Comparison of ENCODE assay signal across 8 cellular contexts in genomic region chr7:134514663-134515062, GRCh38. TPM values are rescaled to one million over a fixed set of nuclear protein-coding genes. Genes with fewer than 3 reads are reported as not detected.
A peak's percentile ranks its signal among the peaks of the same experiment; 100 is the strongest.
DNase-seq lines count a peak whose midpoint lies in the region; ATAC-seq, FAIRE-seq and TF ChIP-seq lines count a peak whose summit lies in the region.

No MANE protein-coding gene starts in this region.

- H4K5ac ChIP-seq in H1 (ENCODE audit: insufficient read length, low read depth, low read length): no peak overlapping the region

- H3K4me1 ChIP-seq in H1 (replicated peaks in 1 of 4; ENCODE audit: control insufficient read depth in 3 of 4, insufficient read depth in 4 of 4, low read length in 3 of 4) (no peaks in the 10 kb centered on the region), mesenchymal stem cell (ENCODE audit: control insufficient read depth, insufficient read depth, low read depth, low read length) (peaks cover 2% of the 10 kb centered on the region)

- H2AFZ ChIP-seq in H1 (ENCODE audit: low read length): no peak overlapping the region
- no peak overlapping the region for H2AFZ ChIP-seq in mesenchymal stem cell (ENCODE audit: low read depth, low read length)

- CTCF ChIA-PET in H1 (lab: Charles Lee; ENCODE audit: partially characterized antibody): interaction anchor here (0.6 to 6.4 kb wide), 51 partner anchors 8 to 635 kb away, joined by 3 to 108 read pairs (median 5); partner anchors contain the start of genes AKR1B1, AKR1B10, AKR1B15 and SLC35B4

- no peaks in the 10 kb centered on the region for H4K20me1 ChIP-seq in H1 (replicated peaks in 1 of 2; ENCODE audit: control insufficient read depth in 1 of 2, insufficient read depth in 2 of 2, low read length in 2 of 2)

- no peak overlapping the region for H3K9ac ChIP-seq in H1 (replicated peaks in 1 of 4; ENCODE audit: extremely low read depth in 1 of 4, low read depth in 3 of 4, low read length in 3 of 4)
- H3K9ac ChIP-seq in mesenchymal stem cell (ENCODE audit: low read length): peak overlapping the region; percentile 51

- no peak overlapping the region for H3K14ac ChIP-seq in H1 (ENCODE audit: insufficient read length)
- H3K14ac ChIP-seq in mesenchymal stem cell (ENCODE audit: low read length in 2 of 2): no peak overlapping the region

- peak; percentile 70 for ATAC-seq in GM21576 (IDR thresholded peaks at IDR 0.05; ENCODE audit: unreplicated experiment)
- ATAC-seq in GM19324 (IDR thresholded peaks at IDR 0.05; ENCODE audit: low FRiP score, unreplicated experiment): no peak
- ATAC-seq in HG02884 (IDR thresholded peaks at IDR 0.05; ENCODE audit: unreplicated experiment): no peak

- H3K27me3 ChIP-seq in H1 (replicated peaks in 1 of 4; ENCODE audit: control insufficient read depth in 3 of 4, extremely low read depth in 1 of 4, insufficient read depth in 3 of 4, low read length in 3 of 4) (peaks cover 0 to 3% (median 0%) of the 10 kb centered on the region in 4 experiments; a peak in 2 of 7 replicates), mesenchymal stem cell (ENCODE audit: control insufficient read depth in 1 of 2, insufficient read depth in 1 of 2, low read length in 2 of 2) (no peaks in the 10 kb centered on the region)

- H3K4me2 ChIP-seq in H1 (ENCODE audit: insufficient read depth in 1 of 2, low read depth in 2 of 2, low read length in 2 of 2) (no peak overlapping the region), mesenchymal stem cell (ENCODE audit: low read length, poor library complexity, severe bottlenecking) (no peak overlapping the region)

- H4K91ac ChIP-seq in H1 (replicated peaks; ENCODE audit: insufficient read length, low read length) (no peak overlapping the region), mesenchymal stem cell (ENCODE audit: low read length) (no peak overlapping the region)

- H3K23me2 ChIP-seq in H1 (ENCODE audit: low read depth, low read length): no peaks in the 10 kb centered on the region

- H3K27ac ChIP-seq in H1 (ENCODE audit: low read depth, low read length) (no peak overlapping the region), mesenchymal stem cell (ENCODE audit: low read length, poor library complexity, severe bottlenecking) (no peak overlapping the region)

- 4% methylated on average over 4 of the region's 4 CpGs; no CpG with 5 or more reads in 1 of the 2 experiments for WGBS in H1 (ENCODE audit: extremely low coverage in 1 of 2, insufficient coverage in 1 of 2, insufficient read length in 1 of 2, insufficient replicate concordance in 2 of 2, low coverage in 1 of 2, low lambda C conversion rate in 2 of 2, missing lambda C conversion rate in 1 of 2), 2 experiments
- WGBS in mesenchymal stem cell: 5% methylated on average over 3 of the region's 4 CpGs

- no peak for TF ChIP-seq EP300 in H1 (IDR thresholded peaks at IDR 0.05; ENCODE audit: borderline replicate concordance in 1 of 2, low read depth in 2 of 2, low read length in 2 of 2)

- H2BK15ac ChIP-seq in H1 (ENCODE audit: low read length): no peak overlapping the region
- no peak overlapping the region for H2BK15ac ChIP-seq in mesenchymal stem cell (ENCODE audit: low read depth, poor library complexity, severe bottlenecking)

- no peaks in the 10 kb centered on the region for H3K79me1 ChIP-seq in H1 (ENCODE audit: low read depth, low read length)
- no peaks in the 10 kb centered on the region for H3K79me1 ChIP-seq in mesenchymal stem cell (replicated peaks; ENCODE audit: low read length, poor library complexity, severe bottlenecking)

- H3K23ac ChIP-seq in H1 (ENCODE audit: insufficient read length): no peak overlapping the region
- H3K23ac ChIP-seq in mesenchymal stem cell (ENCODE audit: low read length in 2 of 2): no peak overlapping the region

- no peak overlapping the region for H3K56ac ChIP-seq in H1 (replicated peaks; ENCODE audit: insufficient read length, low read depth, low read length)

- no peak overlapping the region for H2BK120ac ChIP-seq in H1 (replicated peaks; ENCODE audit: low read depth, low read length)
- no peak overlapping the region for H2BK120ac ChIP-seq in mesenchymal stem cell (ENCODE audit: low read depth, low read length)

- H4K8ac ChIP-seq in H1 (ENCODE audit: extremely low read depth, insufficient read depth, low read length) (no peak overlapping the region), mesenchymal stem cell (ENCODE audit: low read length) (no peak overlapping the region)

- peak; percentile 71 for TF ChIP-seq CTCF in NB4 (IDR thresholded peaks at IDR 0.05; ENCODE audit: low read depth, low read length)
- TF ChIP-seq CTCF in H1 (IDR thresholded peaks at IDR 0.05; ENCODE audit: control extremely low read depth in 1 of 3, insufficient read depth in 1 of 3, low read depth in 1 of 3, low read length in 3 of 3): peak in 2 of 3 experiments; percentile 71 to 72; a peak in 3 of 4 replicates

- no peaks in the 10 kb centered on the region for H3K79me2 ChIP-seq in H1 (ENCODE audit: control insufficient read depth in 1 of 2, insufficient read depth in 2 of 2, low read length in 2 of 2)

- POLR2A ChIA-PET in H1 (lab: Charles Lee; ENCODE audit: partially characterized antibody): no interaction called here

- no peak overlapping the region for H2BK5ac ChIP-seq in H1 (ENCODE audit: low read depth, low read length)
- H2BK5ac ChIP-seq in mesenchymal stem cell (ENCODE audit: low read depth, low read length, poor library complexity, severe bottlenecking): no peak overlapping the region

- peak; percentile 95 for DNase-seq in DMS53 (lab: John Stamatoyannopoulos, UW)
- peak; percentile 83 for DNase-seq in NB4 (ENCODE audit: low read depth)
- DNase-seq in SIG-M5 treated with dmso at 0.1 percent for 504 hours (lab: John Stamatoyannopoulos, UW; ENCODE audit: unreplicated experiment): peak; percentile 49
- no peak for DNase-seq in H1 (ENCODE audit: low read depth in 1 of 2, low spot score in 2 of 2)
- DNase-seq in mesenchymal stem cell: peak; percentile 80

- H3K9me3 ChIP-seq in H1 (ENCODE audit: insufficient read depth in 2 of 2, low read depth in 1 of 2, low read length in 1 of 2) (no peaks in the 10 kb centered on the region), mesenchymal stem cell (ENCODE audit: control insufficient read depth, low read length) (no peaks in the 10 kb centered on the region)

- H2AK5ac ChIP-seq in H1 (ENCODE audit: low read depth, low read length) (no peak overlapping the region), mesenchymal stem cell (ENCODE audit: low read length, severe bottlenecking) (peak overlapping the region; percentile 53)

- H3K18ac ChIP-seq in H1 (ENCODE audit: extremely low read depth, low read length): no peak overlapping the region
- H3K18ac ChIP-seq in mesenchymal stem cell (ENCODE audit: low read depth in 1 of 2, low read length in 2 of 2): no peak overlapping the region

- peak; percentile 47 to 65 for TF ChIP-seq RAD21 in H1 (IDR thresholded peaks at IDR 0.05 in 1 of 2, conservative IDR thresholded peaks at IDR 0.05 in 1 of 2; ENCODE audit: low read depth in 2 of 2, low read length in 2 of 2)

- no peak for FAIRE-seq in H1 (lab: Jason Lieb, UNC)

- no peak overlapping the region for H2BK20ac ChIP-seq in H1 (ENCODE audit: low read length)

- no peak overlapping the region for H3K4ac ChIP-seq in H1 (replicated peaks; ENCODE audit: insufficient read length, low read depth, low read length)
- no peak overlapping the region for H3K4ac ChIP-seq in mesenchymal stem cell (ENCODE audit: low read depth in 1 of 2, low read length in 2 of 2)

- H2BK12ac ChIP-seq in H1 (ENCODE audit: low read depth, low read length): no peak overlapping the region
- H2BK12ac ChIP-seq in mesenchymal stem cell (ENCODE audit: low read length in 2 of 2): no peak overlapping the region

- TF ChIP-seq POLR2A in NB4 (IDR thresholded peaks at IDR 0.05; ENCODE audit: extremely low read depth, insufficient read length) (no peak), H1 (IDR thresholded peaks at IDR 0.05; ENCODE audit: control extremely low read depth in 1 of 2, low read depth in 2 of 2, low read length in 2 of 2) (no peak)

- H3K4me3 ChIP-seq in NB4 (ENCODE audit: low read depth, low read length) (no peak overlapping the region), H1 (ENCODE audit: extremely low read depth in 1 of 4, insufficient read depth in 2 of 4, low read depth in 3 of 4, low read length in 4 of 4) (no peak overlapping the region), mesenchymal stem cell (ENCODE audit: insufficient read depth in 1 of 2, low read depth in 1 of 2, low read length in 2 of 2) (no peak overlapping the region)

- H3K36me3 ChIP-seq in H1 (ENCODE audit: control insufficient read depth in 2 of 4, insufficient read depth in 4 of 4, low read length in 3 of 4): no peaks in the 10 kb centered on the region
- H3K36me3 ChIP-seq in mesenchymal stem cell (ENCODE audit: control insufficient read depth in 1 of 2, insufficient read depth in 2 of 2, low read depth in 1 of 2, low read length in 2 of 2): no peaks in the 10 kb centered on the region

RNA-seq across cellular contexts. Expression of gene AKR1B10, which starts 12.7 kb away (rescaled TPM):
- not detected in 2 replicates for total RNA-seq in H1 (2021; fragmentation: NEBNext Ultra II Directional; extraction: Animal tissue kit (Norgen Biotek cat#: 25700))
- 0.03 TPM in 1 of 2 replicates, not detected in the other for polyA plus RNA-seq in H1 (2011; rRNA removed)
- polyA plus RNA-seq in H1 (2011; cell fraction: cytosol; rRNA removed): 0.05 TPM
- not detected for polyA plus RNA-seq in H1 (2011; cell fraction: nucleus; rRNA removed)
- polyA plus RNA-seq in H1 (2012, experiment 1 of 2): not detected in 4 replicates
- not detected for polyA plus RNA-seq in H1 (2012, experiment 2 of 2)
- polyA plus RNA-seq in H1 (2013, experiment 1 of 2): not detected
- polyA plus RNA-seq in H1 (2013, experiment 2 of 2): not detected
- not detected in 2 replicates for polyA minus RNA-seq in H1 (2011; rRNA and poly(A)+ RNA removed)
- polyA minus RNA-seq in H1 (2011; cell fraction: cytosol; rRNA and poly(A)+ RNA removed): not detected
- 1.1 TPM for polyA minus RNA-seq in H1 (2011; cell fraction: nucleus; rRNA and poly(A)+ RNA removed)
- 0.19 TPM for polyA plus RNA-seq in mesenchymal stem cell (2013, experiment 1 of 2)
- 0.19 TPM for polyA plus RNA-seq in mesenchymal stem cell (2013, experiment 2 of 2)

RNA-seq across cellular contexts. Expression of gene AKR1B15, which starts 34.2 kb away (rescaled TPM):
- total RNA-seq in H1 (2021; fragmentation: NEBNext Ultra II Directional; extraction: Animal tissue kit (Norgen Biotek cat#: 25700)): 0.25 and 0.47 TPM in 2 replicates
- 0.15 TPM in 1 of 2 replicates, not detected in the other for polyA plus RNA-seq in H1 (2011; rRNA removed)
- polyA plus RNA-seq in H1 (2011; cell fraction: cytosol; rRNA removed): 0.09 TPM
- polyA plus RNA-seq in H1 (2011; cell fraction: nucleus; rRNA removed): 0.10 TPM
- 0.08 TPM in 1 of 4 replicates, not detected in the others for polyA plus RNA-seq in H1 (2012, experiment 1 of 2)
- polyA plus RNA-seq in H1 (2012, experiment 2 of 2): not detected
- polyA plus RNA-seq in H1 (2013, experiment 1 of 2): 0.12 TPM
- 0.13 TPM for polyA plus RNA-seq in H1 (2013, experiment 2 of 2)
- polyA minus RNA-seq in H1 (2011; rRNA and poly(A)+ RNA removed): 0.10 TPM in 1 of 2 replicates, not detected in the other
- polyA minus RNA-seq in H1 (2011; cell fraction: cytosol; rRNA and poly(A)+ RNA removed): not detected
- polyA minus RNA-seq in H1 (2011; cell fraction: nucleus; rRNA and poly(A)+ RNA removed): not detected
- not detected for polyA plus RNA-seq in mesenchymal stem cell (2013, experiment 1 of 2)
- polyA plus RNA-seq in mesenchymal stem cell (2013, experiment 2 of 2): not detected

RNA-seq across cellular contexts. Expression of gene AKR1B1, which starts 55.8 kb away (rescaled TPM):
- 189 and 195 TPM in 2 replicates for total RNA-seq in H1 (2021; fragmentation: NEBNext Ultra II Directional; extraction: Animal tissue kit (Norgen Biotek cat#: 25700))
- polyA plus RNA-seq in H1 (2011; rRNA removed): 215 and 273 TPM in 2 replicates
- 257 TPM for polyA plus RNA-seq in H1 (2011; cell fraction: cytosol; rRNA removed)
- 214 TPM for polyA plus RNA-seq in H1 (2011; cell fraction: nucleus; rRNA removed)
- polyA plus RNA-seq in H1 (2012, experiment 1 of 2): 196 to 244 TPM (median 233 TPM) in 4 replicates
- 315 TPM for polyA plus RNA-seq in H1 (2012, experiment 2 of 2)
- polyA plus RNA-seq in H1 (2013, experiment 1 of 2): 142 TPM
- polyA plus RNA-seq in H1 (2013, experiment 2 of 2): 141 TPM
- 152 and 157 TPM in 2 replicates for polyA minus RNA-seq in H1 (2011; rRNA and poly(A)+ RNA removed)
- 57.9 TPM for polyA minus RNA-seq in H1 (2011; cell fraction: cytosol; rRNA and poly(A)+ RNA removed)
- polyA minus RNA-seq in H1 (2011; cell fraction: nucleus; rRNA and poly(A)+ RNA removed): 85.7 TPM
- 236 TPM for polyA plus RNA-seq in mesenchymal stem cell (2013, experiment 1 of 2)
- polyA plus RNA-seq in mesenchymal stem cell (2013, experiment 2 of 2): 247 TPM

Comparison
In these comparisons a context has a peak if more than half of its experiments do, and no peak if none do; other contexts are left out.
1. DNase-seq: peak in DMS53 (single experiment), NB4 (single experiment), SIG-M5 treated with dmso at 0.1 percent for 504 hours (single experiment) and mesenchymal stem cell (single experiment); none in H1 (0 of 2).